In the genomic region with DNA sequence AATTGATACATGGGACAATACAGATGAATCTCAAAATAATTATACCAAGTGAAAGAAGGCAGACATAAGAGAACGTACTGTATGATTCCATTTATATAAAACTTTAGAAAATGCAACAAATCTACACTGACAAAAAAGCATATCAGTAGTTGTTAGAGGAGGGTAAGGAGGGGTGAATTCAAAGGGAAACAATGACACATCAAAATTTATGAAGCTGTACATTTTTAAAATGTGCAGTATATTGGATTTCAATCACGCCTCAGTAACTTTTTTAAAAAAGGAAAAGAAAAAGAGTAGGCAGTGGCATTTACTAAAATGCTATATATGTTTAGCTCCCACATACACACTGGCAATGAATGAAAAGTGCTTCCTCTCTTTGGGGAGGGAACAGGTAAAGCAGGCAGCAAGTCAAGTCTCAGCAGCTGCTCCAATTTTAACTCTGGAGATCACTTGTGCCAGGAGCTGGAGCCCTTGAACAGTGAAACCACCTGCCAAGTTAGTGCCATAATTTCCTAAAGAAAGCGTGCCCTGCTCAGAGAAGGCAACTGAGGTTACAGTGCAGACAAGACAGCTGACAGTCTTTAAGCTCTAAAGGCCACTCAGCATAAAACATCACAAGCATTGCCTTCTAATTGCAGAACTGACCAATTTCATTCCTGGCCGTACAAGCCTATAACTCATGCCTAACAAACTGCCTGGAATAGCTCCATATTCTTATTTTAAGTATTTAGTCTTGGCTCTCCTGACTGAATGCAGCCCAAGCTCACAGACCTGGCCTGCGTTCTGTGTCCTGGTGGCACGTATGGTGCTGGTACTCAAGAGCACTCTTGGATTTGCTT, we compare ENCODE assay signal across 13 cellular contexts. TPM values are rescaled to one million over a fixed set of nuclear protein-coding genes. Genes with fewer than 3 reads are reported as not detected.
DNase-seq lines count a peak whose midpoint lies in the region; ATAC-seq and TF ChIP-seq lines count a peak whose summit lies in the region.
"Had no signal": no experiment of that assay in that cellular context is flagged by ENCODE, and none has a peak within 500 bp of the region (broad histone marks: within the 10 kb centered on the region; RNA-seq: fewer than 3 reads in every experiment).

No MANE protein-coding gene starts in this region.

- H3K4me1 ChIP-seq in heart right ventricle (peaks cover 4 to 99% (median 97%) of the 10 kb centered on the region in 9 donors), stomach (peaks cover 64 to 98% (median 84%) of the 10 kb centered on the region in 4 donors)

- no peaks in the 10 kb centered on the region for H3K27me3 ChIP-seq in heart right ventricle
- no peaks in the 10 kb centered on the region for H3K27me3 ChIP-seq in stomach

- no peaks in the 10 kb centered on the region for H3K9me3 Mint-ChIP-seq in endothelial cell (ENCODE audit: unreplicated experiment)

- DNase-seq in NCI-H2171 treated with DMSO at 0.1 percent for 48 hours (lab: John Stamatoyannopoulos, UW), result peak; percentile 67
- no peak for DNase-seq in NCI-H2171 (lab: John Stamatoyannopoulos, UW)
- DNase-seq in NCI-H510A (lab: John Stamatoyannopoulos, UW), result peak; percentile 14
- no peak for DNase-seq in heart right ventricle
- DNase-seq in stomach, result no peak
- no peak for DNase-seq in endothelial cell (ENCODE audit: low spot score)
- DNase-seq in NOMO-1 (lab: John Stamatoyannopoulos, UW; ENCODE audit: unreplicated experiment in 2 of 2), result no peak
- DNase-seq: activated effector memory CD4-positive, alpha-beta T cell treated with Interleukin-2 at 50 U/mL for 16 hours; hypothalamus; MV-4-11; stimulated activated naive CD4-positive, alpha-beta T cell had no signal

- TF ChIP-seq CTCF in heart right ventricle (IDR thresholded peaks at IDR 0.05) (no peak), stomach (IDR thresholded peaks at IDR 0.05) (no peak), endothelial cell (IDR thresholded peaks at IDR 0.05; ENCODE audit: unreplicated experiment) (no peak)

- ATAC-seq in heart right ventricle (peak; percentile 16 to 75 (median 61)), GM21825 (IDR thresholded peaks at IDR 0.05; ENCODE audit: unreplicated experiment) (no peak)
- ATAC-seq: HCT116 had no signal

- no peak overlapping the region for H3K27ac Mint-ChIP-seq in endothelial cell (ENCODE audit: unreplicated experiment)

- TF ChIP-seq EP300 in stomach (IDR thresholded peaks at IDR 0.05), result no peak

- peaks cover 0 to 47% (median 0%) of the 10 kb centered on the region in 9 donors for H3K36me3 ChIP-seq in heart right ventricle
- H3K36me3 ChIP-seq in stomach, result peaks cover 0 to 13% (median 0%) of the 10 kb centered on the region in 4 donors

- H3K36me3 Mint-ChIP-seq in endothelial cell (ENCODE audit: low read depth, unreplicated experiment), result peaks cover 21% of the 10 kb centered on the region

- H3K27ac ChIP-seq in heart right ventricle (peak overlapping the region in 9 of 10 donors; percentile 5 to 58 (median 32)), stomach (peak overlapping the region in 4 of 5 donors; percentile 10 to 72 (median 37))

- TF ChIP-seq POLR2A in stomach (IDR thresholded peaks at IDR 0.05), result no peak

- peaks cover 92% of the 10 kb centered on the region for H3K4me1 Mint-ChIP-seq in endothelial cell (ENCODE audit: unreplicated experiment)

- no peak overlapping the region for H3K4me3 ChIP-seq in heart right ventricle
- H3K4me3 ChIP-seq in stomach, result peak overlapping the region in 1 of 4 donors; percentile 10

- intact Hi-C loops in heart right ventricle (cut with DNase I), result no loop called here
- intact Hi-C loops in stomach (cut with DNase I; ENCODE audit: low total_unique reads), result no loop called here

- WGBS in heart right ventricle, 2 donors, result 47 to 54% methylated on average over 6 of the region's 6 CpGs
- 36 to 48% (median 39%) methylated on average over 6 of the region's 6 CpGs for WGBS in stomach, 5 donors

- H3K27me3 Mint-ChIP-seq in endothelial cell (ENCODE audit: unreplicated experiment), result peaks cover 2% of the 10 kb centered on the region

- H3K4me3 Mint-ChIP-seq in endothelial cell (ENCODE audit: unreplicated experiment), result no peak overlapping the region

- H3K9me3 ChIP-seq in heart right ventricle (no peaks in the 10 kb centered on the region), stomach (no peaks in the 10 kb centered on the region)

RNA-seq across cellular contexts. Expression of a gene that starts 10.9 kb away (rescaled TPM):
- 100 to 1,000 TPM; 112 to 276 (median 140) TPM for total RNA-seq in heart right ventricle
- polyA plus RNA-seq in heart right ventricle, result 100 to 1,000 TPM; 110 to 311 TPM
- 100 to 1,000 TPM in 2 of 5 donors, 10 to 100 TPM in 3; 33.0 to 280 (median 68.3) TPM for total RNA-seq in stomach
- polyA plus RNA-seq in stomach, result 100 to 1,000 TPM; 135 to 283 (median 195) TPM
- 952 TPM for total RNA-seq in endothelial cell (ENCODE audit: unreplicated experiment)

RNA-seq across cellular contexts. Expression of a gene that starts 53.0 kb away (rescaled TPM):
- total RNA-seq in heart right ventricle, result 1 to 10 TPM in 9 of 10 donors, under 1 TPM in 1; 0.62 to 4.3 (median 1.8) TPM
- 1 to 10 TPM; 2.7 to 4.2 TPM for polyA plus RNA-seq in heart right ventricle
- total RNA-seq in stomach, result 10 to 100 TPM; 33.3 to 90.9 (median 68.3) TPM
- 100 to 1,000 TPM in 1 of 3 donors, 10 to 100 TPM in 2; 38.4 to 297 (median 52.8) TPM for polyA plus RNA-seq in stomach
- 10.1 TPM for total RNA-seq in endothelial cell (ENCODE audit: unreplicated experiment)

Comparison
In these comparisons a context has a peak if more than half of its experiments do, and no peak if none do; other contexts are left out.
1. DNase-seq: peak in NCI-H2171 treated with DMSO at 0.1 percent for 48 hours (single experiment) and NCI-H510A (single experiment); none in NCI-H2171 (single experiment), heart right ventricle (0 of 2), stomach (single experiment), endothelial cell (single experiment) and NOMO-1 (0 of 2).